ENCODE assay signal across 14 cellular contexts in genomic region chr4:118973295-118973694, GRCh38.
"Had no signal": no experiment of that assay in that cellular context is flagged by ENCODE, and none has a peak within 500 bp of the region (broad histone marks: within the 10 kb centered on the region; RNA-seq: fewer than 3 reads in every experiment).

No MANE protein-coding gene starts in this region.

- ATAC-seq: left ventricle myocardium superior; stimulated activated effector memory CD8-positive, alpha-beta T cell treated with anti-CD3 and anti-CD28 coated beads, Interleukin-12 subunit alpha, Interleukin-12 subunit beta, amount 100 ng/mL, for 72 hours had no signal

- H3K4me3 ChIP-seq: cardiac muscle cell, colonic mucosa, skin epidermis, tibial nerve had no signal

- H3K27ac ChIP-seq: cardiac muscle cell, colonic mucosa, tibial nerve had no signal

- H3K9me3 ChIP-seq: colonic mucosa, tibial nerve had no signal

- H3K36me3 ChIP-seq: cardiac muscle cell, colonic mucosa, tibial nerve had no signal

- DNase-seq: activated B cell treated with CpG ODN at 0.5 μM for 24 hours; activated CD4-positive, alpha-beta T cell treated with anti-CD3 and anti-CD28 coated beads, Interleukin-2, amount 10 ng/mL, durations not matched to agents 24 days and 14 days; activated CD8-positive, alpha-beta memory T cell treated with anti-CD3 and anti-CD28 coated beads for 24 hours; activated T-cell treated with anti-CD3 and anti-CD28 coated beads for 4 hours; colonic mucosa; effector memory CD4-positive, alpha-beta T cell; head of caudate nucleus; left ventricle myocardium superior; mesenchymal stem cell; SHP77 treated with DMSO at 0.1 percent for 48 hours had no signal

- H3K27me3 ChIP-seq: cardiac muscle cell, colonic mucosa, tibial nerve had no signal
